In the genomic region with DNA sequence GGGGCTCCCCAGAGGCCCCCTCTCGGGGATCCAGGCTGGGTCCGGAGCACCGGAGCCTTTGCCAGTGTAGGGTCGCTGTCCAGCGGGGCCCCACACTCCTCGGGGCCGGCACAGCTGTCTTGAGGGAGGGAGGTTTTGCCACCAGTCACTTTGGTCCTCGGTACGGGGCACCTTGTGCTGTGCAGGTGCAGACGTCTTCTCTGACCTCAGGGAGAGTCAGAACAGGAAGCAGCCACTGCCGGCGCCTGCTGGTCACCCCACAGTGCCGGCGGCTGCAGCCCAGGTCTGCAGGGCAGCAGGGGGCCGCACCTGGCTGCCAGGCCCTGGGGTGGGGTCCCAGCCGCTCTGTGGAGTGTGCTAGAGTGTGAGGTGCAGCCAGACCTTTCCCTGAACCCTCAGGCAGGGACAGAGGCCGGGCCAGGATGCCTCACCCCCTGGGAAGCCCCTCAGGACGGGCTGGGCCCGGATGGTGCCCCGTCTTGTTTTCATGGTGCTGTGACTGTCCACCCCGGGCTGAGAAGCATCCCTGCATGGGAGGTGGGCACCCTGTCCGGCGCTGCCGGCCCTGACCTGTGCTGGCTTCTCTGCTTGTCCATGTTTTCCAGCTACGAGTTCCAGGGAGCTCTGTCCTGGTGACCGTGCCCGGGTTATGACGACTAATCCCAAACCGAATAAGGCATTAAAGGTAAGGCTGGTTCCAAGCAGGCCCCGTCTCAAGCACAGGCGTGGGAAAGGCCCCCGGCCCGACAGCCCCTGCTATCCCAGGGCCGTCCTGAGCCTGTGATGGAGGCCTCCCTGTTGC, we compare ENCODE assay signal across 1 cellular context.
TF ChIP-seq lines count a peak whose summit lies in the region.

No MANE protein-coding gene starts in this region.

TF ChIP-seq in IMR-90, 13 proteins besides CTCF, POLR2A, EP300 and RAD21 (continued from another document):
- TF ChIP-seq MAFK (IDR thresholded peaks at IDR 0.05; ENCODE audit: low read depth, low read length) (no peak), CEBPB (IDR thresholded peaks at IDR 0.05; ENCODE audit: low read depth, low read length) (no peak), MXI1 (IDR thresholded peaks at IDR 0.05; ENCODE audit: borderline replicate concordance, low read depth, low read length) (no peak), BHLHE40 (IDR thresholded peaks at IDR 0.05; ENCODE audit: low read depth, low read length) (no peak), FOS (IDR thresholded peaks at IDR 0.05; ENCODE audit: low read depth, low read length) (no peak), CHD1 (IDR thresholded peaks at IDR 0.05; ENCODE audit: low read depth, low read length) (no peak), RCOR1 (IDR thresholded peaks at IDR 0.05; ENCODE audit: insufficient replicate concordance, low read length) (no peak), SMC3 (IDR thresholded peaks at IDR 0.05; ENCODE audit: low read depth, low read length) (no peak)
- TF ChIP-seq, protein P1, sequence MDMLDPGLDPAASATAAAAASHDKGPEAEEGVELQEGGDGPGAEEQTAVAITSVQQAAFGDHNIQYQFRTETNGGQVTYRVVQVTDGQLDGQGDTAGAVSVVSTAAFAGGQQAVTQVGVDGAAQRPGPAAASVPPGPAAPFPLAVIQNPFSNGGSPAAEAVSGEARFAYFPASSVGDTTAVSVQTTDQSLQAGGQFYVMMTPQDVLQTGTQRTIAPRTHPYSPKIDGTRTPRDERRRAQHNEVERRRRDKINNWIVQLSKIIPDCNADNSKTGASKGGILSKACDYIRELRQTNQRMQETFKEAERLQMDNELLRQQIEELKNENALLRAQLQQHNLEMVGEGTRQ (IDR thresholded peaks at IDR 0.05; ENCODE audit: low read depth, low read length), result no peak
- TF ChIP-seq, protein P2, sequence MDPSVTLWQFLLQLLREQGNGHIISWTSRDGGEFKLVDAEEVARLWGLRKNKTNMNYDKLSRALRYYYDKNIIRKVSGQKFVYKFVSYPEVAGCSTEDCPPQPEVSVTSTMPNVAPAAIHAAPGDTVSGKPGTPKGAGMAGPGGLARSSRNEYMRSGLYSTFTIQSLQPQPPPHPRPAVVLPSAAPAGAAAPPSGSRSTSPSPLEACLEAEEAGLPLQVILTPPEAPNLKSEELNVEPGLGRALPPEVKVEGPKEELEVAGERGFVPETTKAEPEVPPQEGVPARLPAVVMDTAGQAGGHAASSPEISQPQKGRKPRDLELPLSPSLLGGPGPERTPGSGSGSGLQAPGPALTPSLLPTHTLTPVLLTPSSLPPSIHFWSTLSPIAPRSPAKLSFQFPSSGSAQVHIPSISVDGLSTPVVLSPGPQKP (IDR thresholded peaks at IDR 0.05; ENCODE audit: borderline replicate concordance, low read depth, low read length), result no peak
